16 cellular contexts compared by ENCODE assay signal in genomic region chr2:113707106-113707505, GRCh38.
"Had no signal": no experiment of that assay in that cellular context is flagged by ENCODE, and none has a peak within 500 bp of the region (broad histone marks: within the 10 kb centered on the region; RNA-seq: fewer than 3 reads in every experiment).

No MANE protein-coding gene starts in this region.

- H3K36me3 ChIP-seq: upper lobe of right lung had no signal

- DNase-seq: activated CD4-positive, alpha-beta T cell treated with anti-CD3 and anti-CD28 coated beads for 4 hours; activated CD8-positive, alpha-beta memory T cell treated with anti-CD3 and anti-CD28 coated beads, Interleukin-2, amount 50 U/mL, for 48 hours; activated CD8-positive, alpha-beta T cell treated with anti-CD3 and anti-CD28 coated beads, Interleukin-2, amount 10 ng/mL, durations not matched to agents 7 days and 5 days; adrenal gland; central memory CD4-positive, alpha-beta T cell; erythroblast; foreskin keratinocyte; immature natural killer cell; left ventricle myocardium superior; psoas muscle; stimulated activated CD4-positive, alpha-beta T cell treated with anti-CD3 and anti-CD28 coated beads, Interleukin-4, amount 100 ng/mL, for 1 hour; stimulated activated CD8-positive, alpha-beta memory T cell treated with anti-CD3 and anti-CD28 coated beads, Interleukin-4, amount 100 ng/mL, for 48 hours; T1000; testis; upper lobe of right lung; WERI-Rb-1 had no signal

- H3K27ac ChIP-seq: adrenal gland, foreskin keratinocyte, psoas muscle, testis, upper lobe of right lung, WERI-Rb-1 had no signal

- H3K4me3 ChIP-seq: adrenal gland, psoas muscle, testis, upper lobe of right lung had no signal

- ATAC-seq: activated CD8-positive, alpha-beta T cell treated with anti-CD3 and anti-CD28 coated beads, Interleukin-2, amount 10 ng/mL, durations not matched to agents 7 days and 5 days; foreskin keratinocyte; left ventricle myocardium superior; psoas muscle; upper lobe of right lung had no signal

- H3K9me3 ChIP-seq: adrenal gland, psoas muscle, testis, upper lobe of right lung had no signal

- H3K27me3 ChIP-seq: adrenal gland, foreskin keratinocyte, testis, upper lobe of right lung had no signal

- H3K4me1 ChIP-seq: foreskin keratinocyte, psoas muscle, upper lobe of right lung had no signal
